Comparison of ENCODE assay signal across 9 cellular contexts in genomic region chr1:94247146-94248094, GRCh38. TPM values are rescaled to one million over a fixed set of nuclear protein-coding genes. Genes with fewer than 3 reads are reported as not detected.
DNase-seq lines count a peak whose midpoint lies in the region; FAIRE-seq and TF ChIP-seq lines count a peak whose summit lies in the region.
"Had no signal": no experiment of that assay in that cellular context is flagged by ENCODE, and none has a peak within 500 bp of the region (broad histone marks: within the 10 kb centered on the region; RNA-seq: fewer than 3 reads in every experiment).

No MANE protein-coding gene starts in this region.

- peaks cover 3% of the 10 kb centered on the region for H3K9me3 ChIP-seq in muscle layer of colon (ENCODE audit: low read length)

- TF ChIP-seq CTCF in NB4 (IDR thresholded peaks at IDR 0.05; ENCODE audit: low read depth, low read length) (no peak), WI38 (IDR thresholded peaks at IDR 0.05; ENCODE audit: low read depth, low read length) (no peak)

- H3K36me3 ChIP-seq in muscle layer of colon (ENCODE audit: insufficient read depth, low read length): no peaks in the 10 kb centered on the region

- H3K9ac ChIP-seq in muscle layer of colon (ENCODE audit: low read length): no peak overlapping the region

- TF ChIP-seq POLR2A in NB4 (IDR thresholded peaks at IDR 0.05; ENCODE audit: extremely low read depth, insufficient read length) (no peak), erythroblast (IDR thresholded peaks at IDR 0.05; ENCODE audit: low read length) (no peak)

- H3K27ac ChIP-seq in muscle layer of colon (ENCODE audit: low read depth, low read length): no peak overlapping the region

- FAIRE-seq in urothelium cell line (lab: Jason Lieb, UNC): peak; percentile 76
- FAIRE-seq: colon had no signal

- H3K4me3 ChIP-seq in NB4 (ENCODE audit: low read depth, low read length) (no peak overlapping the region), WI38 (ENCODE audit: low read depth, low read length) (peak overlapping the region; percentile 80), muscle layer of colon (ENCODE audit: low read depth in 1 of 2, low read length in 2 of 2) (peak overlapping the region; percentile 54 to 68)

- H3K4me1 ChIP-seq in muscle layer of colon (ENCODE audit: insufficient read depth, low read length): no peaks in the 10 kb centered on the region

- DNase-seq in NCI-H2081 (lab: John Stamatoyannopoulos, UW) (peak; percentile 32 to 52), NCI-H2081 treated with DMSO at 0.1 percent for 48 hours (lab: John Stamatoyannopoulos, UW) (no peak), H4 (ENCODE audit: low spot score) (peak; percentile 10), NB4 (ENCODE audit: low read depth) (peak; percentile 56), erythroblast (lab: John Stamatoyannopoulos, UW) (peak; percentile 71 to 75), urothelium cell line (ENCODE audit: low spot score) (peak; percentile 85)

- peaks cover 0 to 9% of the 10 kb centered on the region in 2 donors for H3K27me3 ChIP-seq in muscle layer of colon (ENCODE audit: control insufficient read depth in 1 of 2, insufficient read depth in 2 of 2, low read length in 2 of 2)

RNA-seq across cellular contexts. Expression of gene ARHGAP29, which starts 10.0 kb away (rescaled TPM):
- total RNA-seq in H4 (2014; rRNA removed; shearing (Covaris generic)): 3.6 and 4.2 TPM in 2 replicates
